1 cellular context compared by ENCODE assay signal in genomic region chr11:9461068-9461759, GRCh38.
A peak's percentile ranks its signal among the peaks of the same experiment; 100 is the strongest.
TF ChIP-seq lines count a peak whose summit lies in the region.

No MANE protein-coding gene starts in this region.

TF ChIP-seq in HepG2, 621 proteins besides CTCF, POLR2A, EP300 and RAD21 (continues in another document):
- TF ChIP-seq ATAD3A (CRISPR knock-in tag; IDR thresholded peaks at IDR 0.05) (no peak), AHR (CRISPR knock-in tag; IDR thresholded peaks at IDR 0.05) (peak; percentile 22; the same call in 1 of the 2 replicates), ZBTB3 (CRISPR knock-in tag; IDR thresholded peaks at IDR 0.05; ENCODE audit: borderline replicate concordance, low read depth) (no peak), CREM (IDR thresholded peaks at IDR 0.05) (no peak), CREM (CRISPR knock-in tag; IDR thresholded peaks at IDR 0.05) (no peak), PLRG1 (conservative IDR thresholded peaks at IDR 0.05) (no peak), HNF4G (IDR thresholded peaks at IDR 0.05; ENCODE audit: borderline replicate concordance, low read depth, low read length) (no peak), HNF4G (CRISPR knock-in tag; IDR thresholded peaks at IDR 0.05; ENCODE audit: borderline replicate concordance, low read depth) (no peak), HHEX (CRISPR knock-in tag; IDR thresholded peaks at IDR 0.05) (no peak), RARA (CRISPR knock-in tag; IDR thresholded peaks at IDR 0.05) (0 out of 2 replicates have a peak, but pooled peaks have one; percentile 22), THAP8 (CRISPR knock-in tag; IDR thresholded peaks at IDR 0.05; ENCODE audit: borderline replicate concordance) (peak; percentile 22; the same call in 1 of the 2 replicates), ZNF18 (CRISPR knock-in tag; IDR thresholded peaks at IDR 0.05; ENCODE audit: insufficient replicate concordance) (no peak), ZFP62 (CRISPR knock-in tag; IDR thresholded peaks at IDR 0.05) (no peak), ZNF749 (CRISPR knock-in tag; IDR thresholded peaks at IDR 0.05; ENCODE audit: borderline replicate concordance) (peak; percentile 67; the same call in 1 of the 2 replicates), BCL6 (CRISPR knock-in tag; IDR thresholded peaks at IDR 0.05) (0 out of 2 replicates have a peak, but pooled peaks have one; percentile 16), ZSCAN21 (CRISPR knock-in tag; IDR thresholded peaks at IDR 0.05; ENCODE audit: borderline replicate concordance) (peak; percentile 64; the same call in 1 of the 2 replicates), DNMT3B (CRISPR knock-in tag; conservative IDR thresholded peaks at IDR 0.05) (no peak), ZKSCAN8 (CRISPR knock-in tag; IDR thresholded peaks at IDR 0.05; ENCODE audit: borderline replicate concordance) (no peak), SALL1 (CRISPR knock-in tag; IDR thresholded peaks at IDR 0.05) (peak; percentile 60), FOXO4 (CRISPR knock-in tag; conservative IDR thresholded peaks at IDR 0.05) (no peak), HNRNPLL (IDR thresholded peaks at IDR 0.05; ENCODE audit: low read depth, low read length, poor library complexity, severe bottlenecking) (no peak), ZNF816 (CRISPR knock-in tag; IDR thresholded peaks at IDR 0.05; ENCODE audit: borderline replicate concordance) (peak; percentile 4; the same call in 1 of the 2 replicates), RXRB (CRISPR knock-in tag; IDR thresholded peaks at IDR 0.05; ENCODE audit: borderline replicate concordance) (no peak; the same call in 1 of the 2 replicates), ZNF20 (CRISPR knock-in tag; IDR thresholded peaks at IDR 0.05) (no peak), KDM4B (CRISPR knock-in tag; IDR thresholded peaks at IDR 0.05) (peak; percentile 59; the same call in 1 of the 2 replicates), IRF9 (CRISPR knock-in tag; IDR thresholded peaks at IDR 0.05; ENCODE audit: borderline replicate concordance) (peak; percentile 85; the same call in 1 of the 2 replicates), PRDM4 (CRISPR knock-in tag; IDR thresholded peaks at IDR 0.05; ENCODE audit: borderline replicate concordance) (no peak), ZSCAN20 (CRISPR knock-in tag; IDR thresholded peaks at IDR 0.05; ENCODE audit: borderline replicate concordance) (peak; percentile 55; the same call in 1 of the 2 replicates), ZKSCAN5 (CRISPR knock-in tag; IDR thresholded peaks at IDR 0.05) (no peak), PAF1 (CRISPR knock-in tag; IDR thresholded peaks at IDR 0.05) (no peak), SIN3A (IDR thresholded peaks at IDR 0.05; ENCODE audit: borderline replicate concordance, low read depth, low read length) (peak; percentile 30; the same call in 1 of the 2 replicates), PAX8 (CRISPR knock-in tag; IDR thresholded peaks at IDR 0.05; ENCODE audit: borderline replicate concordance) (0 out of 2 replicates have a peak, but pooled peaks have one; percentile 35), POLR2AphosphoS5 (IDR thresholded peaks at IDR 0.05; ENCODE audit: low read depth, low read length) (peak; percentile 89), ZNF569 (CRISPR knock-in tag; IDR thresholded peaks at IDR 0.05; ENCODE audit: borderline replicate concordance) (0 out of 2 replicates have a peak, but pooled peaks have one; percentile 25), ZNF589 (CRISPR knock-in tag; conservative IDR thresholded peaks at IDR 0.05) (no peak), ZFP36L1 (CRISPR knock-in tag; IDR thresholded peaks at IDR 0.05) (peak; percentile 56; the same call in 1 of the 2 replicates), ZNF451 (CRISPR knock-in tag; IDR thresholded peaks at IDR 0.05) (no peak), ZNF772 (CRISPR knock-in tag; IDR thresholded peaks at IDR 0.05) (no peak)
- TF ChIP-seq, protein P1, sequence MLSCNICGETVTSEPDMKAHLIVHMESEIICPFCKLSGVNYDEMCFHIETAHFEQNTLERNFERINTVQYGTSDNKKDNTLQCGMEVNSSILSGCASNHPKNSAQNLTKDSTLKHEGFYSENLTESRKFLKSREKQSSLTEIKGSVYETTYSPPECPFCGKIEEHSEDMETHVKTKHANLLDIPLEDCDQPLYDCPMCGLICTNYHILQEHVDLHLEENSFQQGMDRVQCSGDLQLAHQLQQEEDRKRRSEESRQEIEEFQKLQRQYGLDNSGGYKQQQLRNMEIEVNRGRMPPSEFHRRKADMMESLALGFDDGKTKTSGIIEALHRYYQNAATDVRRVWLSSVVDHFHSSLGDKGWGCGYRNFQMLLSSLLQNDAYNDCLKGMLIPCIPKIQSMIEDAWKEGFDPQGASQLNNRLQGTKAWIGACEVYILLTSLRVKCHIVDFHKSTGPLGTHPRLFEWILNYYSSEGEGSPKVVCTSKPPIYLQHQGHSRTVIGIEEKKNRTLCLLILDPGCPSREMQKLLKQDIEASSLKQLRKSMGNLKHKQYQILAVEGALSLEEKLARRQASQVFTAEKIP (CRISPR knock-in tag; IDR thresholded peaks at IDR 0.05; ENCODE audit: borderline replicate concordance) = no peak
- TF ChIP-seq, protein P2, sequence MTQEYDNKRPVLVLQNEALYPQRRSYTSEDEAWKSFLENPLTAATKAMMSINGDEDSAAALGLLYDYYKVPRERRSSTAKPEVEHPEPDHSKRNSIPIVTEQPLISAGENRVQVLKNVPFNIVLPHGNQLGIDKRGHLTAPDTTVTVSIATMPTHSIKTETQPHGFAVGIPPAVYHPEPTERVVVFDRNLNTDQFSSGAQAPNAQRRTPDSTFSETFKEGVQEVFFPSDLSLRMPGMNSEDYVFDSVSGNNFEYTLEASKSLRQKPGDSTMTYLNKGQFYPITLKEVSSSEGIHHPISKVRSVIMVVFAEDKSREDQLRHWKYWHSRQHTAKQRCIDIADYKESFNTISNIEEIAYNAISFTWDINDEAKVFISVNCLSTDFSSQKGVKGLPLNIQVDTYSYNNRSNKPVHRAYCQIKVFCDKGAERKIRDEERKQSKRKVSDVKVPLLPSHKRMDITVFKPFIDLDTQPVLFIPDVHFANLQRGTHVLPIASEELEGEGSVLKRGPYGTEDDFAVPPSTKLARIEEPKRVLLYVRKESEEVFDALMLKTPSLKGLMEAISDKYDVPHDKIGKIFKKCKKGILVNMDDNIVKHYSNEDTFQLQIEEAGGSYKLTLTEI (CRISPR knock-in tag; conservative IDR thresholded peaks at IDR 0.05) = no peak
- TF ChIP-seq, protein P3, sequence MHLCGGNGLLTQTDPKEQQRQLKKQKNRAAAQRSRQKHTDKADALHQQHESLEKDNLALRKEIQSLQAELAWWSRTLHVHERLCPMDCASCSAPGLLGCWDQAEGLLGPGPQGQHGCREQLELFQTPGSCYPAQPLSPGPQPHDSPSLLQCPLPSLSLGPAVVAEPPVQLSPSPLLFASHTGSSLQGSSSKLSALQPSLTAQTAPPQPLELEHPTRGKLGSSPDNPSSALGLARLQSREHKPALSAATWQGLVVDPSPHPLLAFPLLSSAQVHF (CRISPR knock-in tag; IDR thresholded peaks at IDR 0.05) = 0 out of 2 replicates have a peak, but pooled peaks have one; percentile 19
- TF ChIP-seq, protein P4, sequence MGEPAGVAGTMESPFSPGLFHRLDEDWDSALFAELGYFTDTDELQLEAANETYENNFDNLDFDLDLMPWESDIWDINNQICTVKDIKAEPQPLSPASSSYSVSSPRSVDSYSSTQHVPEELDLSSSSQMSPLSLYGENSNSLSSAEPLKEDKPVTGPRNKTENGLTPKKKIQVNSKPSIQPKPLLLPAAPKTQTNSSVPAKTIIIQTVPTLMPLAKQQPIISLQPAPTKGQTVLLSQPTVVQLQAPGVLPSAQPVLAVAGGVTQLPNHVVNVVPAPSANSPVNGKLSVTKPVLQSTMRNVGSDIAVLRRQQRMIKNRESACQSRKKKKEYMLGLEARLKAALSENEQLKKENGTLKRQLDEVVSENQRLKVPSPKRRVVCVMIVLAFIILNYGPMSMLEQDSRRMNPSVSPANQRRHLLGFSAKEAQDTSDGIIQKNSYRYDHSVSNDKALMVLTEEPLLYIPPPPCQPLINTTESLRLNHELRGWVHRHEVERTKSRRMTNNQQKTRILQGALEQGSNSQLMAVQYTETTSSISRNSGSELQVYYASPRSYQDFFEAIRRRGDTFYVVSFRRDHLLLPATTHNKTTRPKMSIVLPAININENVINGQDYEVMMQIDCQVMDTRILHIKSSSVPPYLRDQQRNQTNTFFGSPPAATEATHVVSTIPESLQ (CRISPR knock-in tag; conservative IDR thresholded peaks at IDR 0.05) = no peak
- TF ChIP-seq, protein P5, sequence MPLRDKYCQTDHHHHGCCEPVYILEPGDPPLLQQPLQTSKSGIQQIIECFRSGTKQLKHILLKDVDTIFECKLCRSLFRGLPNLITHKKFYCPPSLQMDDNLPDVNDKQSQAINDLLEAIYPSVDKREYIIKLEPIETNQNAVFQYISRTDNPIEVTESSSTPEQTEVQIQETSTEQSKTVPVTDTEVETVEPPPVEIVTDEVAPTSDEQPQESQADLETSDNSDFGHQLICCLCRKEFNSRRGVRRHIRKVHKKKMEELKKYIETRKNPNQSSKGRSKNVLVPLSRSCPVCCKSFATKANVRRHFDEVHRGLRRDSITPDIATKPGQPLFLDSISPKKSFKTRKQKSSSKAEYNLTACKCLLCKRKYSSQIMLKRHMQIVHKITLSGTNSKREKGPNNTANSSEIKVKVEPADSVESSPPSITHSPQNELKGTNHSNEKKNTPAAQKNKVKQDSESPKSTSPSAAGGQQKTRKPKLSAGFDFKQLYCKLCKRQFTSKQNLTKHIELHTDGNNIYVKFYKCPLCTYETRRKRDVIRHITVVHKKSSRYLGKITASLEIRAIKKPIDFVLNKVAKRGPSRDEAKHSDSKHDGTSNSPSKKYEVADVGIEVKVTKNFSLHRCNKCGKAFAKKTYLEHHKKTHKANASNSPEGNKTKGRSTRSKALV (CRISPR knock-in tag; IDR thresholded peaks at IDR 0.05) = no peak; the same call in 1 of the 2 replicates
- TF ChIP-seq, protein P6, sequence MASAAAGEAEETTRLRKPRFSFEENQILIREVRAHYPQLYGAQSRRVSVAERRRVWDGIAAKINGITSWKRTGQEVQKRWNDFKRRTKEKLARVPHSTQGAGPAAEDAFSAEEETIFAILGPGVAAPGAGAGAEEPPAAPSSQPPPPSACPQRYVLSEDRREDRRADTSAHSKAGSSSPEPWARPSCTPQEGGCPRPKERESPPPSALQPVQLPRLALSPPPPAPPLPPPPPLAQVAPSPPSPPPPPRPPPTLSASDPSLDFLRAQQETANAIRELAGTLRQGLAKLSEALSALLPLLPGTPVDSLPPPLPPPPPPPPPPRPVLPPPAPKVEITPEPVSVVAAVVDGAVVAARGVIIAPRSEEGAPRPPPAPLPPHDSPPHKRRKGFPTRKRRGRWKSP (CRISPR knock-in tag; IDR thresholded peaks at IDR 0.05) = peak; percentile 49; the same call in 1 of the 2 replicates
- TF ChIP-seq, protein P7, sequence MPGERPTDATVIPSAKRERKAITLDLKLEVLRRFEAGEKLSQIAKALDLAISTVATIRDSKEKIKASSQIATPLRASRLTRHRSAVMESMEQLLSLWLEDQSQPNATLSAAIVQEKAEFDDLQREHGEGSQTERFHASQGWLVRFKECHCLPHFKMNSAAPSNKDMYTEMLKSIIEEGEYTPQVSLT (CRISPR knock-in tag; IDR thresholded peaks at IDR 0.05; ENCODE audit: borderline replicate concordance, low read depth) = no peak
